1 cellular context compared by ENCODE assay signal in the genomic region with DNA sequence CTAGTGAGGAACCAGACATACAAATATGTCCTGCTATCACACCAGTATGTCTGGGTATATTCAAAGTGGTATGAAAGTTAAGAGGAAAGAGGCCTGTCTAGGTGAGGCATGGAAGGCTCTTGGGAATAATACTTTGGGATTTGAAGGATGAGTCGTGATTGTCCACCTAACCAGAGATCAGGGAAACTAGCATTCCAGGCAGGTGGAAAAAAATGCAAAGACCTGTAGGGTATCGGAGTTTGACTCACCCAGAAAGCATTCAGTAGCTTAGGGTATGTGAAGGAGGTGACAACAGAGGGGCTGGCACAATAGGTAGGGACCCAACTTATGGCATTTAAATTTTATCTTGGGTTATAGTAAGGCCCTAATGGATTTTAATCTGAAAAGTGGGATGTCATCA.
TF ChIP-seq lines count a peak whose summit lies in the region.

No MANE protein-coding gene starts in this region.

TF ChIP-seq in HCT116, 20 proteins besides CTCF, POLR2A, EP300 and RAD21:
- TF ChIP-seq CEBPB (IDR thresholded peaks at IDR 0.05; ENCODE audit: low read depth) = no peak
- TF ChIP-seq ELF1 (IDR thresholded peaks at IDR 0.05; ENCODE audit: borderline replicate concordance, low read depth) = no peak
- TF ChIP-seq SIN3A (IDR thresholded peaks at IDR 0.05; ENCODE audit: low read depth) = no peak
- TF ChIP-seq, protein P1, sequence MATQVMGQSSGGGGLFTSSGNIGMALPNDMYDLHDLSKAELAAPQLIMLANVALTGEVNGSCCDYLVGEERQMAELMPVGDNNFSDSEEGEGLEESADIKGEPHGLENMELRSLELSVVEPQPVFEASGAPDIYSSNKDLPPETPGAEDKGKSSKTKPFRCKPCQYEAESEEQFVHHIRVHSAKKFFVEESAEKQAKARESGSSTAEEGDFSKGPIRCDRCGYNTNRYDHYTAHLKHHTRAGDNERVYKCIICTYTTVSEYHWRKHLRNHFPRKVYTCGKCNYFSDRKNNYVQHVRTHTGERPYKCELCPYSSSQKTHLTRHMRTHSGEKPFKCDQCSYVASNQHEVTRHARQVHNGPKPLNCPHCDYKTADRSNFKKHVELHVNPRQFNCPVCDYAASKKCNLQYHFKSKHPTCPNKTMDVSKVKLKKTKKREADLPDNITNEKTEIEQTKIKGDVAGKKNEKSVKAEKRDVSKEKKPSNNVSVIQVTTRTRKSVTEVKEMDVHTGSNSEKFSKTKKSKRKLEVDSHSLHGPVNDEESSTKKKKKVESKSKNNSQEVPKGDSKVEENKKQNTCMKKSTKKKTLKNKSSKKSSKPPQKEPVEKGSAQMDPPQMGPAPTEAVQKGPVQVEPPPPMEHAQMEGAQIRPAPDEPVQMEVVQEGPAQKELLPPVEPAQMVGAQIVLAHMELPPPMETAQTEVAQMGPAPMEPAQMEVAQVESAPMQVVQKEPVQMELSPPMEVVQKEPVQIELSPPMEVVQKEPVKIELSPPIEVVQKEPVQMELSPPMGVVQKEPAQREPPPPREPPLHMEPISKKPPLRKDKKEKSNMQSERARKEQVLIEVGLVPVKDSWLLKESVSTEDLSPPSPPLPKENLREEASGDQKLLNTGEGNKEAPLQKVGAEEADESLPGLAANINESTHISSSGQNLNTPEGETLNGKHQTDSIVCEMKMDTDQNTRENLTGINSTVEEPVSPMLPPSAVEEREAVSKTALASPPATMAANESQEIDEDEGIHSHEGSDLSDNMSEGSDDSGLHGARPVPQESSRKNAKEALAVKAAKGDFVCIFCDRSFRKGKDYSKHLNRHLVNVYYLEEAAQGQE (IDR thresholded peaks at IDR 0.05; ENCODE audit: low read depth) = no peak
- TF ChIP-seq, protein P2, sequence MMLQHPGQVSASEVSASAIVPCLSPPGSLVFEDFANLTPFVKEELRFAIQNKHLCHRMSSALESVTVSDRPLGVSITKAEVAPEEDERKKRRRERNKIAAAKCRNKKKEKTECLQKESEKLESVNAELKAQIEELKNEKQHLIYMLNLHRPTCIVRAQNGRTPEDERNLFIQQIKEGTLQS (IDR thresholded peaks at IDR 0.05) = no peak
- no peak for TF ChIP-seq EZH2 (IDR thresholded peaks at IDR 0.05)
- TF ChIP-seq SP1 (IDR thresholded peaks at IDR 0.05; ENCODE audit: low read depth) = no peak
- no peak for TF ChIP-seq FOSL1 (IDR thresholded peaks at IDR 0.05; ENCODE audit: low read depth)
- no peak for TF ChIP-seq ZNF274 (IDR thresholded peaks at IDR 0.05; ENCODE audit: low read depth, low read length)
